ENCODE assay signal across 8 cellular contexts in genomic region chr6:122400121-122400450, GRCh38. TPM values are rescaled to one million over a fixed set of nuclear protein-coding genes. Genes with fewer than 3 reads are reported as not detected.
DNase-seq lines count a peak whose midpoint lies in the region; ATAC-seq and TF ChIP-seq lines count a peak whose summit lies in the region.

No MANE protein-coding gene starts in this region.

- no peaks in the 10 kb centered on the region for H3K9me3 ChIP-seq in A673 (ENCODE audit: low read depth, low read length, poor library complexity, severe bottlenecking)

- intact Hi-C loops in A673 (cut with micrococcal nuclease; ENCODE audit: unreplicated experiment) = loop anchor here (10.0 kb wide), 1 partner anchor 435 kb away; no protein-coding TSS in a partner anchor

- ATAC-seq in GM18858 (IDR thresholded peaks at IDR 0.05; ENCODE audit: unreplicated experiment) (peak; percentile 6), HG03457 (IDR thresholded peaks at IDR 0.05; ENCODE audit: unreplicated experiment) (peak; percentile 4), omental fat pad (ENCODE audit: low FRiP score) (no peak)
- ATAC-seq in stimulated activated naive CD8-positive, alpha-beta T cell treated with anti-CD3 and anti-CD28 coated beads, Interleukin-15, amount 100 ng/mL, for 72 hours = peak; percentile 4

- no peaks in the 10 kb centered on the region for H3K36me3 ChIP-seq in A673 (ENCODE audit: insufficient read depth, low read length, poor library complexity, severe bottlenecking)

- H3K4me3 ChIP-seq in A673 (ENCODE audit: low read depth, low read length, poor library complexity, severe bottlenecking) (peak overlapping the region; percentile 99), iPS-11a (ENCODE audit: low read depth, low read length) (peak overlapping the region; percentile 86)

- POLR2A ChIA-PET in A673 (lab: Charles Lee; ENCODE audit: low non-redundant PET) = no interaction called here

- H3K4me1 ChIP-seq in A673 (ENCODE audit: insufficient read depth, low read length, poor library complexity, severe bottlenecking) = peaks cover 12% of the 10 kb centered on the region

- TF ChIP-seq CTCF in A673 (conservative IDR thresholded peaks at IDR 0.05; ENCODE audit: low read depth, low read length) (no peak), omental fat pad (IDR thresholded peaks at IDR 0.05) (no peak), GM13976 (IDR thresholded peaks at IDR 0.05; ENCODE audit: borderline replicate concordance, control extremely low read depth, extremely low read depth, insufficient read depth, missing control alignments) (no peak)

- peak; percentile 25 for DNase-seq in A673 (ENCODE audit: low spot score)
- DNase-seq in activated CD4-positive, alpha-beta T cell treated with anti-CD3 and anti-CD28 coated beads, Interleukin-2, amount 50 U/mL, for 4 hours = peak; percentile 2 to 5
- no peak for DNase-seq in stimulated activated naive CD8-positive, alpha-beta T cell treated with anti-CD3 and anti-CD28 coated beads, Interleukin-15, amount 100 ng/mL, for 72 hours
- no peak for DNase-seq in omental fat pad (ENCODE audit: low spot score)
- no peak for DNase-seq in GM13976 (ENCODE audit: low spot score)

- H3K27ac ChIP-seq in A673 (ENCODE audit: low read depth, low read length, poor library complexity, severe bottlenecking) = peak overlapping the region; percentile 93

- H3K4me1 Mint-ChIP-seq in stimulated activated naive CD8-positive, alpha-beta T cell treated with anti-CD3 and anti-CD28 coated beads, Interleukin-15, amount 100 ng/mL, for 72 hours = peaks cover 47% of the 10 kb centered on the region

- CTCF ChIA-PET in A673 (lab: Charles Lee) = no interaction called here

- H3K27ac Mint-ChIP-seq in stimulated activated naive CD8-positive, alpha-beta T cell treated with anti-CD3 and anti-CD28 coated beads, Interleukin-15, amount 100 ng/mL, for 72 hours = peak overlapping the region; percentile 96 to 99

- no peaks in the 10 kb centered on the region for H3K27me3 Mint-ChIP-seq in stimulated activated naive CD8-positive, alpha-beta T cell treated with anti-CD3 and anti-CD28 coated beads, Interleukin-15, amount 100 ng/mL, for 72 hours

- BruUV-seq in A673 (replicated peaks; lab: Mats Ljungman, UMichigan) = no TSS peak

- no peaks in the 10 kb centered on the region for H3K27me3 ChIP-seq in A673 (replicated peaks; ENCODE audit: insufficient read depth, low read depth, low read length, poor library complexity)

- no peaks in the 10 kb centered on the region for H3K9me3 Mint-ChIP-seq in stimulated activated naive CD8-positive, alpha-beta T cell treated with anti-CD3 and anti-CD28 coated beads, Interleukin-15, amount 100 ng/mL, for 72 hours

- H3K4me3 Mint-ChIP-seq in stimulated activated naive CD8-positive, alpha-beta T cell treated with anti-CD3 and anti-CD28 coated beads, Interleukin-15, amount 100 ng/mL, for 72 hours = peak overlapping the region; percentile 95 to 100

- in situ Hi-C loops in GM13976 (cut with MboI; ENCODE audit: low sequenced_read_pairs, unreplicated experiment) = no loop called here

RNA-seq across cellular contexts. Expression of gene HSF2, which starts 0.6 kb away (rescaled TPM):
- total RNA-seq in A673 (2021) (27.5 and 31.3 TPM in 2 replicates), omental fat pad (10 to 100 TPM in 3 of 4 donors, 1 to 10 TPM in 1; 8.9 to 19.5 (median 13.5) TPM)

Comparison
In these comparisons a context has a peak if more than half of its experiments do, and no peak if none do; other contexts are left out.
1. DNase-seq: peak in A673 (single experiment) and activated CD4-positive, alpha-beta T cell treated with anti-CD3 and anti-CD28 coated beads, Interleukin-2, amount 50 U/mL, for 4 hours (2 of 2); none in stimulated activated naive CD8-positive, alpha-beta T cell treated with anti-CD3 and anti-CD28 coated beads, Interleukin-15, amount 100 ng/mL, for 72 hours (0 of 2), omental fat pad (single experiment) and GM13976 (single experiment).